Comparison of ENCODE assay signal across 10 cellular contexts in genomic region chr17:38511126-38512108, GRCh38.
DNase-seq lines count a peak whose midpoint lies in the region; ATAC-seq, FAIRE-seq and TF ChIP-seq lines count a peak whose summit lies in the region.
"Had no signal": no experiment of that assay in that cellular context is flagged by ENCODE, and none has a peak within 500 bp of the region (broad histone marks: within the 10 kb centered on the region; RNA-seq: fewer than 3 reads in every experiment).

No MANE protein-coding gene starts in this region.

- TF ChIP-seq RAD21 in HepG2 (CRISPR knock-in tag; IDR thresholded peaks at IDR 0.05): no peak

- POLR2A ChIA-PET in HepG2 (lab: Yijun Ruan, JAX) (no interaction called here), activated B cell treated with CpG ODN at 0.5 μM for 24 hours (lab: Charles Lee) (no interaction called here)

- CTCF ChIA-PET in HepG2 (lab: Yijun Ruan, JAX; ENCODE audit: low intra/inter-chr PET ratio, low total read pairs): interaction anchor here (0.8 to 2.5 kb wide), 5 partner anchors 19 to 156 kb away, joined by 3 to 14 read pairs (median 3); partner anchors contain the start of gene SRCIN1
- CTCF ChIA-PET in activated B cell treated with CpG ODN at 0.5 μM for 24 hours (lab: Charles Lee): no interaction called here

- H3K9ac ChIP-seq in HepG2 (ENCODE audit: insufficient read depth, low read depth, low read length): no peak overlapping the region

- no peaks in the 10 kb centered on the region for H3K36me3 ChIP-seq in HepG2 (replicated peaks in 1 of 2; ENCODE audit: control insufficient read depth in 1 of 2, insufficient read depth in 2 of 2, low read length in 2 of 2)
- H3K36me3 ChIP-seq in right lobe of liver: no peaks in the 10 kb centered on the region
- H3K36me3 ChIP-seq in uterus: no peaks in the 10 kb centered on the region
- peaks cover 13% of the 10 kb centered on the region for H3K36me3 ChIP-seq in brain microvascular endothelial cell (replicated peaks)

- peaks cover 25% of the 10 kb centered on the region for H3K4me1 ChIP-seq in HepG2 (ENCODE audit: insufficient read depth, low read length)
- H3K4me1 ChIP-seq in right lobe of liver: peaks cover 0 to 5% (median 0%) of the 10 kb centered on the region in 4 donors
- peaks cover 0 to 11% of the 10 kb centered on the region in 2 donors for H3K4me1 ChIP-seq in uterus

- DNase-seq in HepG2 (ENCODE audit: low spot score) (no peak), right lobe of liver (no peak), activated B cell treated with CpG ODN at 0.5 μM for 24 hours (no peak), iPS-NIHi7 (ENCODE audit: extremely low spot score) (peak; percentile 29), uterus (peak; percentile 61 to 62), brain microvascular endothelial cell (no peak), COR-L47 (lab: John Stamatoyannopoulos, UW) (no peak), pons (ENCODE audit: low spot score) (no peak)
- DNase-seq: activated CD4-positive, alpha-beta memory T cell treated with anti-CD3 and anti-CD28 coated beads, Interleukin-2, amount 10 ng/mL, durations not matched to agents 7 days and 5 days; NCI-H69 had no signal

- H3K4me1 Mint-ChIP-seq in activated B cell treated with CpG ODN at 0.5 μM for 24 hours: peaks cover 7% of the 10 kb centered on the region

- peak overlapping the region; percentile 74 for H3K4me2 ChIP-seq in HepG2 (ENCODE audit: low read depth, low read length)

- no peaks in the 10 kb centered on the region for H3K79me2 ChIP-seq in HepG2 (ENCODE audit: insufficient read depth, low read length)

- TF ChIP-seq CTCF in HepG2 (CRISPR knock-in tag; IDR thresholded peaks at IDR 0.05) (no peak), right lobe of liver (IDR thresholded peaks at IDR 0.05) (no peak), activated B cell treated with CpG ODN at 0.5 μM for 24 hours (IDR thresholded peaks at IDR 0.05) (no peak), uterus (IDR thresholded peaks at IDR 0.05) (no peak), brain microvascular endothelial cell (IDR thresholded peaks at IDR 0.05; ENCODE audit: low read depth, low read length, missing control alignments) (no peak)

- TF ChIP-seq EP300 in HepG2 (IDR thresholded peaks at IDR 0.05; ENCODE audit: low read depth in 2 of 2, low read length in 2 of 2) (no peak), HepG2 (CRISPR knock-in tag; IDR thresholded peaks at IDR 0.05; ENCODE audit: borderline replicate concordance) (no peak)

- BruUV-seq in HepG2 (replicated peaks; lab: Mats Ljungman, UMichigan): no TSS peak

- H3K9me3 ChIP-seq in HepG2 (ENCODE audit: low read length) (no peaks in the 10 kb centered on the region), right lobe of liver (no peaks in the 10 kb centered on the region), uterus (no peaks in the 10 kb centered on the region)

- no peaks in the 10 kb centered on the region for H4K20me1 ChIP-seq in HepG2 (ENCODE audit: insufficient read depth, low read length)

- no peaks in the 10 kb centered on the region for H3K9me3 Mint-ChIP-seq in activated B cell treated with CpG ODN at 0.5 μM for 24 hours
- H3K9me3 Mint-ChIP-seq: activated CD4-positive, alpha-beta memory T cell treated with anti-CD3 and anti-CD28 coated beads, Interleukin-2, amount 10 ng/mL, durations not matched to agents 7 days and 5 days had no signal

- no peak overlapping the region for H3K27ac Mint-ChIP-seq in activated B cell treated with CpG ODN at 0.5 μM for 24 hours
- H3K27ac Mint-ChIP-seq: activated CD4-positive, alpha-beta memory T cell treated with anti-CD3 and anti-CD28 coated beads, Interleukin-2, amount 10 ng/mL, durations not matched to agents 7 days and 5 days had no signal

- H3K27me3 ChIP-seq in HepG2 (ENCODE audit: control insufficient read depth in 1 of 2, insufficient read depth in 2 of 2, low read length in 2 of 2): peaks cover 6 to 60% of the 10 kb centered on the region in 2 experiments; a peak in 4 of 5 replicates
- no peaks in the 10 kb centered on the region for H3K27me3 ChIP-seq in right lobe of liver
- no peaks in the 10 kb centered on the region for H3K27me3 ChIP-seq in uterus
- H3K27me3 ChIP-seq in brain microvascular endothelial cell (replicated peaks): no peaks in the 10 kb centered on the region

- H3K4me3 Mint-ChIP-seq in activated B cell treated with CpG ODN at 0.5 μM for 24 hours: peak overlapping the region; percentile 11
- H3K4me3 Mint-ChIP-seq: activated CD4-positive, alpha-beta memory T cell treated with anti-CD3 and anti-CD28 coated beads, Interleukin-2, amount 10 ng/mL, durations not matched to agents 7 days and 5 days had no signal

- in situ Hi-C loops in HepG2 (cut with HindIII; ENCODE audit: extremely low pct_ligation_motif_present, low pct_unique_long_range_greater_than_20kb): no loop called here
- in situ Hi-C loops in brain microvascular endothelial cell (cut with HindIII; ENCODE audit: low pct_ligation_motif_present, low sequenced_read_pairs): no loop called here

- ATAC-seq in HepG2: no peak
- ATAC-seq in right lobe of liver: no peak
- no peak for ATAC-seq in activated B cell treated with CpG ODN at 0.5 μM for 24 hours (ENCODE audit: low read depth)

- intact Hi-C loops in HepG2 (cut with micrococcal nuclease; ENCODE audit: unreplicated experiment): loop anchor here (5.0 kb wide), 1 partner anchor 46 kb away; no protein-coding TSS in a partner anchor
- intact Hi-C loops in right lobe of liver (cut with DNase I): no loop called here
- intact Hi-C loops in activated B cell treated with CpG ODN at 0.5 μM for 24 hours (cut with micrococcal nuclease): no loop called here
- intact Hi-C loops in uterus (cut with DNase I; ENCODE audit: low total_unique reads): no loop called here

- H3K27ac ChIP-seq in HepG2 (ENCODE audit: extremely low read length, insufficient read depth, low read length) (no peak overlapping the region), right lobe of liver (no peak overlapping the region), uterus (peak overlapping the region; percentile 41 to 62), brain microvascular endothelial cell (no peak overlapping the region)

- no peak for FAIRE-seq in HepG2 (lab: Jason Lieb, UNC)

- peaks cover 42% of the 10 kb centered on the region for H3K27me3 Mint-ChIP-seq in activated B cell treated with CpG ODN at 0.5 μM for 24 hours

- WGBS in HepG2 (ENCODE audit: low lambda C conversion rate): 51% methylated on average over 15 of the region's 15 CpGs
- WGBS in right lobe of liver (ENCODE audit: insufficient coverage, low coverage, low lambda C conversion rate, missing lambda C conversion rate): 57% methylated on average over 7 of the region's 15 CpGs

- TF ChIP-seq POLR2A in HepG2 (IDR thresholded peaks at IDR 0.05; ENCODE audit: insufficient read depth in 1 of 2, low read depth in 2 of 2, low read length in 2 of 2): no peak
- no peak for TF ChIP-seq POLR2A in right lobe of liver (IDR thresholded peaks at IDR 0.05)
- no peak for TF ChIP-seq POLR2A in uterus (IDR thresholded peaks at IDR 0.05)

- no peak overlapping the region for H2AFZ ChIP-seq in HepG2 (ENCODE audit: low read length)

- no peaks in the 10 kb centered on the region for H3K36me3 Mint-ChIP-seq in activated B cell treated with CpG ODN at 0.5 μM for 24 hours (ENCODE audit: low read depth)

- H3K4me3 ChIP-seq in HepG2 (replicated peaks in 1 of 3; ENCODE audit: insufficient read depth in 1 of 3, low read depth in 2 of 3, low read length in 3 of 3): peak overlapping the region in 2 of 3 experiments; percentile 30 to 66; a peak in 2 of 6 replicates
- H3K4me3 ChIP-seq in right lobe of liver: no peak overlapping the region
- no peak overlapping the region for H3K4me3 ChIP-seq in uterus
- H3K4me3 ChIP-seq in brain microvascular endothelial cell (ENCODE audit: low read depth, low read length): no peak overlapping the region

TF ChIP-seq in HepG2, 621 proteins besides CTCF, POLR2A, EP300 and RAD21:
- TF ChIP-seq EZH2 (conservative IDR thresholded peaks at IDR 0.05; ENCODE audit: low read depth, low read length): 0 out of 2 replicates have a peak, but pooled peaks have one; percentile 39
- TF ChIP-seq ZNF335 (CRISPR knock-in tag; IDR thresholded peaks at IDR 0.05): no peak
- 0 out of 2 replicates have a peak, but pooled peaks have one; percentile 24 for TF ChIP-seq EED (CRISPR knock-in tag; IDR thresholded peaks at IDR 0.05)
- 0 out of 2 replicates have a peak, but pooled peaks have one; percentile 8 for TF ChIP-seq MTERF4 (CRISPR knock-in tag; IDR thresholded peaks at IDR 0.05)

Comparison
In these comparisons a context has a peak if more than half of its experiments do, and no peak if none do; other contexts are left out.
1. H3K4me3 ChIP-seq: peak in HepG2 (2 of 3); none in right lobe of liver (0 of 3), uterus (0 of 2) and brain microvascular endothelial cell (single experiment).
2. DNase-seq: peak in iPS-NIHi7 (single experiment) and uterus (2 of 2); none in HepG2 (single experiment), right lobe of liver (0 of 3), activated B cell treated with CpG ODN at 0.5 μM for 24 hours (single experiment), brain microvascular endothelial cell (single experiment), COR-L47 (single experiment) and pons (single experiment).
3. H3K27ac ChIP-seq: peak in uterus (2 of 2); none in HepG2 (single experiment), right lobe of liver (0 of 3) and brain microvascular endothelial cell (single experiment).